In the genomic region with DNA sequence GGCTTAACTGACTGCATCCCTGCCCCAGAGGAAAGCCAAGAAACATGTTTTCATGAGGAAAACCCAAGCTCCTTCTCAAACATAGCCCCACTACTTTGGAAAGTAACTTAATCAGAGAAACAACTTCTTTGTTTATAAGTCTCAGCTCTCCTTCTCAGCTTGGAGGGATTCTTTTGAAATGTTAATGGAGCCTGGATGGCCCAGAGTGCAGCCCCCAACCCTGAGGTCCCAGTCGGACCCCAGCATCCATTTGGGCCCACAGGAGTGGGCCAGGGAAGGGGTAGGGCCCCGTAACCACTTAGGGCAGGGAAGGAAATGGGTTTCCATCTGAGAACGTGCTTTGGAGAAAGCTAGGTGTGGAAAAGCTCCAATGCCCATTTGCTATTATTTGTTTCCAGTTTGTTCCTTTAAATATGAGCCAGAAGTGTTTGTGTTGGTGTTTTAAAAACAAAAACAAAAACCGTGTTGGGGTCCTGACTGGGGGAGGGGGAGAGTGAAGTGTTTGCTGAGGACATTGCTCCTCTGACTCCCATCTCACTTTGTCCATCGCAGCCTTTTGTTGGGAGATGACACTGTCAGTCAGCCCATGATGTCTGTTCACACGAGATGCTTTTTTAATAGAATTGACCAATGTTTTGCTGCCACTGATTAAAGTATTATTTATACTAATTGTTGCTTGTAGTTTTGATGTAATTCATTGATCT, we compare ENCODE assay signal across 30 cellular contexts. TPM values are rescaled to one million over a fixed set of nuclear protein-coding genes. Genes with fewer than 3 reads are reported as not detected.
"Had no signal": no experiment of that assay in that cellular context is flagged by ENCODE, and none has a peak within 500 bp of the region (broad histone marks: within the 10 kb centered on the region; RNA-seq: fewer than 3 reads in every experiment).

No MANE protein-coding gene starts in this region.

- H3K36me3 Mint-ChIP-seq: natural killer cell had no signal

- H3K4me3 Mint-ChIP-seq: activated CD4-positive, alpha-beta memory T cell treated with anti-CD3 and anti-CD28 coated beads for 36 hours; activated naive CD4-positive, alpha-beta T cell treated with anti-CD3 and anti-CD28 coated beads, Interleukin-2, amount 10 ng/mL, durations not matched to agents 7 days and 5 days; activated T-cell treated with anti-CD3 and anti-CD28 coated beads, Interleukin-2, amount 50 U/mL, for 24 hours; effector memory CD8-positive, alpha-beta T cell; natural killer cell had no signal

- H3K9me3 Mint-ChIP-seq: activated CD4-positive, alpha-beta memory T cell treated with anti-CD3 and anti-CD28 coated beads for 36 hours; activated naive CD4-positive, alpha-beta T cell treated with anti-CD3 and anti-CD28 coated beads, Interleukin-2, amount 10 ng/mL, durations not matched to agents 7 days and 5 days; activated T-cell treated with anti-CD3 and anti-CD28 coated beads, Interleukin-2, amount 50 U/mL, for 24 hours; effector memory CD8-positive, alpha-beta T cell; natural killer cell had no signal

- ATAC-seq: activated CD4-positive, CD25-positive, alpha-beta regulatory T cell treated with anti-CD3 and anti-CD28 coated beads, Interleukin-2, amount 50 U/mL, for 24 hours; effector memory CD8-positive, alpha-beta T cell; esophagus mucosa; left lung; lower lobe of right lung; natural killer cell; right cardiac atrium had no signal

- H3K27ac ChIP-seq: left lung, lower lobe of right lung, spleen, suprapubic skin, tibial artery, VCaP had no signal

- FAIRE-seq: endothelial cell of umbilical vein, TTC549 had no signal

- H3K36me3 ChIP-seq: left lung, lower lobe of right lung, spleen had no signal

- H3K9me3 ChIP-seq: left lung, lower lobe of right lung, spleen, suprapubic skin, tibial artery had no signal

- H3K4me3 ChIP-seq: left lung, lower lobe of right lung, spleen, suprapubic skin, tibial artery had no signal

- DNase-seq: activated CD4-positive, alpha-beta memory T cell treated with anti-CD3 and anti-CD28 coated beads for 36 hours; activated CD4-positive, alpha-beta T cell treated with anti-CD3 and anti-CD28 coated beads for 48 hours; activated CD8-positive, alpha-beta memory T cell treated with anti-CD3 and anti-CD28 coated beads, Interleukin-2, amount 50 U/mL, for 48 hours; activated gamma-delta T cell; activated naive CD4-positive, alpha-beta T cell treated with anti-CD3 and anti-CD28 coated beads, Interleukin-2, amount 10 ng/mL, durations not matched to agents 7 days and 5 days; activated T-cell treated with anti-CD3 and anti-CD28 coated beads, Interleukin-2, amount 50 U/mL, for 24 hours; amniotic stem cell; caudate nucleus; cortex of kidney; effector memory CD8-positive, alpha-beta T cell; foreskin fibroblast; head of caudate nucleus; hypothalamus; left lung; lower lobe of right lung; mesenchymal stem cell; natural killer cell; right cardiac atrium; spleen; stimulated activated naive CD4-positive, alpha-beta T cell; T-helper 1 cell; tibial artery had no signal

- H3K27ac Mint-ChIP-seq: activated CD4-positive, alpha-beta memory T cell treated with anti-CD3 and anti-CD28 coated beads for 36 hours; activated naive CD4-positive, alpha-beta T cell treated with anti-CD3 and anti-CD28 coated beads, Interleukin-2, amount 10 ng/mL, durations not matched to agents 7 days and 5 days; activated T-cell treated with anti-CD3 and anti-CD28 coated beads, Interleukin-2, amount 50 U/mL, for 24 hours; effector memory CD8-positive, alpha-beta T cell; natural killer cell had no signal

RNA-seq across cellular contexts. Expression of a gene that starts 1.6 kb away (rescaled TPM):
- total RNA-seq: activated CD4-positive, alpha-beta memory T cell treated with anti-CD3 and anti-CD28 coated beads for 36 hours; chondrocyte; natural killer cell; right cardiac atrium had no signal

RNA-seq across cellular contexts. Expression of a gene that starts 4.1 kb away (rescaled TPM):
- total RNA-seq: activated CD4-positive, alpha-beta memory T cell treated with anti-CD3 and anti-CD28 coated beads for 36 hours; chondrocyte; natural killer cell; right cardiac atrium had no signal

RNA-seq across cellular contexts. Expression of a gene that starts 26.0 kb away (rescaled TPM):
- total RNA-seq: activated CD4-positive, alpha-beta memory T cell treated with anti-CD3 and anti-CD28 coated beads for 36 hours; chondrocyte; natural killer cell had no signal

RNA-seq across cellular contexts. Expression of a gene that starts 33.0 kb away (rescaled TPM):
- total RNA-seq: activated CD4-positive, alpha-beta memory T cell treated with anti-CD3 and anti-CD28 coated beads for 36 hours; chondrocyte; natural killer cell; right cardiac atrium had no signal

RNA-seq across cellular contexts. Expression of a gene that starts 33.0 kb away (rescaled TPM):
- total RNA-seq: activated CD4-positive, alpha-beta memory T cell treated with anti-CD3 and anti-CD28 coated beads for 36 hours; chondrocyte; osteoblast; right cardiac atrium had no signal
